ENCODE assay signal across 16 cellular contexts in genomic region chrX:38215141-38215540, GRCh38. TPM values are rescaled to one million over a fixed set of nuclear protein-coding genes. Genes with fewer than 3 reads are reported as not detected.
DNase-seq lines count a peak whose midpoint lies in the region; ATAC-seq and TF ChIP-seq lines count a peak whose summit lies in the region.
"Had no signal": no experiment of that assay in that cellular context is flagged by ENCODE, and none has a peak within 500 bp of the region (broad histone marks: within the 10 kb centered on the region; RNA-seq: fewer than 3 reads in every experiment).

No MANE protein-coding gene starts in this region.

- TF ChIP-seq CTCF in fibroblast of pulmonary artery (IDR thresholded peaks at IDR 0.05; ENCODE audit: low read length, missing control alignments) (no peak), body of pancreas (IDR thresholded peaks at IDR 0.05) (no peak)

- H3K4me3 ChIP-seq in fibroblast of pulmonary artery (replicated peaks; ENCODE audit: low read depth, low read length), result peak overlapping the region; percentile 85
- no peak overlapping the region for H3K4me3 ChIP-seq in body of pancreas
- H3K4me3 ChIP-seq: cardiac muscle cell, stomach had no signal

- no peaks in the 10 kb centered on the region for H3K27me3 ChIP-seq in body of pancreas
- H3K27me3 ChIP-seq: cardiac muscle cell had no signal

- H3K27ac ChIP-seq in body of pancreas, result no peak overlapping the region
- H3K27ac ChIP-seq: cardiac muscle cell, stomach had no signal

- no peaks in the 10 kb centered on the region for H3K9me3 ChIP-seq in body of pancreas
- H3K9me3 ChIP-seq: stomach had no signal

- intact Hi-C loops in sciatic nerve (cut with DNase I), result no loop called here
- intact Hi-C loops in body of pancreas (cut with DNase I), result no loop called here

- no peaks in the 10 kb centered on the region for H3K4me1 Mint-ChIP-seq in activated T-helper 17 cell treated with anti-CD3 and anti-CD28 coated beads, Interleukin-2, amount 50 U/mL, for 72 hours
- H3K4me1 Mint-ChIP-seq: activated CD4-positive, alpha-beta memory T cell treated with anti-CD3 and anti-CD28 coated beads, Interleukin-2, amount 10 ng/mL, durations not matched to agents 7 days and 5 days had no signal

- no peaks in the 10 kb centered on the region for H3K36me3 Mint-ChIP-seq in activated T-helper 17 cell treated with anti-CD3 and anti-CD28 coated beads, Interleukin-2, amount 50 U/mL, for 72 hours (ENCODE audit: low read depth)
- H3K36me3 Mint-ChIP-seq: CD4-positive, alpha-beta memory T cell had no signal

- ATAC-seq in sciatic nerve (peak; percentile 82), body of pancreas (no peak)
- no peak for ATAC-seq in activated T-helper 17 cell treated with anti-CD3 and anti-CD28 coated beads, Interleukin-2, amount 50 U/mL, for 72 hours (replicated peaks)

- no peaks in the 10 kb centered on the region for H3K36me3 ChIP-seq in body of pancreas (replicated peaks in 1 of 2; ENCODE audit: insufficient read depth in 1 of 2, low read depth in 2 of 2)
- H3K36me3 ChIP-seq: cardiac muscle cell, stomach had no signal

- 83 to 85% methylated on average over 5 of the region's 5 CpGs for WGBS in body of pancreas, 2 donors

- DNase-seq in GM04504 (ENCODE audit: low read depth) (peak; percentile 79), RPMI7951 (ENCODE audit: low read depth) (peak; percentile 93), fibroblast of pulmonary artery (ENCODE audit: low read depth) (peak; percentile 65), sciatic nerve (ENCODE audit: low spot score) (no peak), body of pancreas (no peak), NOMO-1 treated with DMSO at 0.1 percent for 48 hours (lab: John Stamatoyannopoulos, UW; ENCODE audit: unreplicated experiment) (no peak)
- no peak for DNase-seq in activated T-cell treated with anti-CD3 and anti-CD28 coated beads, Interleukin-2, amount 50 U/mL, for 48 hours
- DNase-seq: activated CD4-positive, alpha-beta memory T cell treated with anti-CD3 and anti-CD28 coated beads, Interleukin-2, amount 10 ng/mL, durations not matched to agents 7 days and 5 days; CD4-positive, alpha-beta memory T cell; H9; SHP77 treated with DMSO at 0.1 percent for 48 hours; small intestine; stomach; T1000 had no signal

- H3K4me3 Mint-ChIP-seq in activated T-helper 17 cell treated with anti-CD3 and anti-CD28 coated beads, Interleukin-2, amount 50 U/mL, for 72 hours, result no peak overlapping the region
- H3K4me3 Mint-ChIP-seq: activated CD4-positive, alpha-beta memory T cell treated with anti-CD3 and anti-CD28 coated beads, Interleukin-2, amount 10 ng/mL, durations not matched to agents 7 days and 5 days; CD4-positive, alpha-beta memory T cell; H9 had no signal

- H3K4me1 ChIP-seq in body of pancreas, result peaks cover 5% of the 10 kb centered on the region

- no peak for TF ChIP-seq POLR2A in body of pancreas (IDR thresholded peaks at IDR 0.05)

- H3K9me3 Mint-ChIP-seq in activated T-helper 17 cell treated with anti-CD3 and anti-CD28 coated beads, Interleukin-2, amount 50 U/mL, for 72 hours, result no peaks in the 10 kb centered on the region
- H3K9me3 Mint-ChIP-seq: activated CD4-positive, alpha-beta memory T cell treated with anti-CD3 and anti-CD28 coated beads, Interleukin-2, amount 10 ng/mL, durations not matched to agents 7 days and 5 days had no signal

- H3K27me3 Mint-ChIP-seq in activated T-helper 17 cell treated with anti-CD3 and anti-CD28 coated beads, Interleukin-2, amount 50 U/mL, for 72 hours, result peaks cover 15% of the 10 kb centered on the region

- H3K27ac Mint-ChIP-seq in activated T-helper 17 cell treated with anti-CD3 and anti-CD28 coated beads, Interleukin-2, amount 50 U/mL, for 72 hours, result no peak overlapping the region
- H3K27ac Mint-ChIP-seq: activated CD4-positive, alpha-beta memory T cell treated with anti-CD3 and anti-CD28 coated beads, Interleukin-2, amount 10 ng/mL, durations not matched to agents 7 days and 5 days; CD4-positive, alpha-beta memory T cell; H9 had no signal

RNA-seq across cellular contexts. Expression of gene SRPX, which starts 5.5 kb away (rescaled TPM):
- 357 and 381 TPM in 2 replicates for total RNA-seq in RPMI7951 (2014; rRNA removed; shearing (Covaris generic))
- 33.4 TPM for total RNA-seq in sciatic nerve
- 10 to 100 TPM; 42.5 to 78.4 TPM for total RNA-seq in body of pancreas
- 1 to 10 TPM in 1 of 2 donors, under 1 TPM in 1; 0.65 to 1.4 TPM for total RNA-seq in activated T-helper 17 cell treated with anti-CD3 and anti-CD28 coated beads, Interleukin-2, amount 50 U/mL, for 72 hours
- total RNA-seq: CD4-positive, alpha-beta memory T cell had no signal

Comparison
In these comparisons a context has a peak if more than half of its experiments do, and no peak if none do; other contexts are left out.
1. DNase-seq: peak in GM04504 (single experiment), RPMI7951 (single experiment) and fibroblast of pulmonary artery (single experiment); none in sciatic nerve (single experiment), activated T-cell treated with anti-CD3 and anti-CD28 coated beads, Interleukin-2, amount 50 U/mL, for 48 hours (0 of 2), body of pancreas (0 of 4) and NOMO-1 treated with DMSO at 0.1 percent for 48 hours (single experiment).
2. RNA of gene SRPX, which starts 5.5 kb away (total RNA-seq): 357 to 381 TPM in RPMI7951, 42.5 to 78.4 TPM in body of pancreas and 33.4 TPM in sciatic nerve (single experiment); 0.65 to 1.4 TPM in activated T-helper 17 cell treated with anti-CD3 and anti-CD28 coated beads, Interleukin-2, amount 50 U/mL, for 72 hours; every median in the first group is over 10 times any median in the second.